19 cellular contexts compared by ENCODE assay signal in genomic region chr10:113261130-113261529, GRCh38.
"Had no signal": no experiment of that assay in that cellular context is flagged by ENCODE, and none has a peak within 500 bp of the region (broad histone marks: within the 10 kb centered on the region; RNA-seq: fewer than 3 reads in every experiment).

No MANE protein-coding gene starts in this region.

- DNase-seq: activated effector memory CD4-positive, alpha-beta T cell treated with anti-CD3 and anti-CD28 coated beads, Interleukin-2, amount 50 U/mL, for 16 hours; activated T-cell treated with anti-CD3 and anti-CD28 coated beads, Interleukin-2, amount 50 U/mL, for 72 hours; effector CD4-positive, alpha-beta T cell; gastrocnemius medialis; head of caudate nucleus; kidney; left ventricle myocardium inferior; mammary epithelial cell; ovary; psoas muscle; right cardiac atrium; trophoblast cell had no signal

- H3K4me3 ChIP-seq: breast epithelium, gastrocnemius medialis, left ventricle myocardium inferior, ovary, psoas muscle, skin epidermis, vagina had no signal

- ATAC-seq: activated CD4-positive, CD25-positive, alpha-beta regulatory T cell treated with anti-CD3 and anti-CD28 coated beads, Interleukin-2, amount 50 U/mL, for 24 hours; activated T-cell treated with anti-CD3 and anti-CD28 coated beads, Interleukin-2, amount 50 U/mL, for 72 hours; esophagus mucosa; gastrocnemius medialis; psoas muscle; right cardiac atrium had no signal

- H3K4me1 ChIP-seq: breast epithelium, gastrocnemius medialis, left ventricle myocardium inferior, psoas muscle, vagina had no signal

- H3K36me3 ChIP-seq: breast epithelium, gastrocnemius medialis, left ventricle myocardium inferior, ovary, vagina had no signal

- H3K27ac ChIP-seq: breast epithelium, gastrocnemius medialis, left ventricle myocardium inferior, ovary, psoas muscle, skin epidermis, vagina had no signal

- H3K27ac Mint-ChIP-seq: activated naive CD4-positive, alpha-beta T cell treated with anti-CD3 and anti-CD28 coated beads, Interleukin-2, amount 50 U/mL, for 24 hours; activated T-cell treated with anti-CD3 and anti-CD28 coated beads, Interleukin-2, amount 50 U/mL, for 72 hours; stimulated activated naive CD8-positive, alpha-beta T cell treated with anti-CD3 and anti-CD28 coated beads, Interleukin-15, Interleukin-2, amounts not matched to agents 100 ng/mL and 50 ng/mL, for 24 hours had no signal

- H3K9me3 Mint-ChIP-seq: activated naive CD4-positive, alpha-beta T cell treated with anti-CD3 and anti-CD28 coated beads, Interleukin-2, amount 50 U/mL, for 24 hours; activated T-cell treated with anti-CD3 and anti-CD28 coated beads, Interleukin-2, amount 50 U/mL, for 72 hours; stimulated activated naive CD8-positive, alpha-beta T cell treated with anti-CD3 and anti-CD28 coated beads, Interleukin-15, Interleukin-2, amounts not matched to agents 100 ng/mL and 50 ng/mL, for 24 hours had no signal

- H3K4me3 Mint-ChIP-seq: activated naive CD4-positive, alpha-beta T cell treated with anti-CD3 and anti-CD28 coated beads, Interleukin-2, amount 50 U/mL, for 24 hours; activated T-cell treated with anti-CD3 and anti-CD28 coated beads, Interleukin-2, amount 50 U/mL, for 72 hours; stimulated activated naive CD8-positive, alpha-beta T cell treated with anti-CD3 and anti-CD28 coated beads, Interleukin-15, Interleukin-2, amounts not matched to agents 100 ng/mL and 50 ng/mL, for 24 hours had no signal

- H3K9me3 ChIP-seq: breast epithelium, gastrocnemius medialis, left ventricle myocardium inferior, ovary, psoas muscle, vagina had no signal

- H3K4me1 Mint-ChIP-seq: activated naive CD4-positive, alpha-beta T cell treated with anti-CD3 and anti-CD28 coated beads, Interleukin-2, amount 50 U/mL, for 24 hours had no signal

- H3K27me3 ChIP-seq: breast epithelium, ovary, vagina had no signal
